Comparison of ENCODE assay signal across 15 cellular contexts in genomic region chr6:73738367-73739028, GRCh38. TPM values are rescaled to one million over a fixed set of nuclear protein-coding genes. Genes with fewer than 3 reads are reported as not detected.
A peak's percentile ranks its signal among the peaks of the same experiment; 100 is the strongest.
DNase-seq lines count a peak whose midpoint lies in the region; ATAC-seq and TF ChIP-seq lines count a peak whose summit lies in the region.
"Had no signal": no experiment of that assay in that cellular context is flagged by ENCODE, and none has a peak within 500 bp of the region (broad histone marks: within the 10 kb centered on the region; RNA-seq: fewer than 3 reads in every experiment).

No MANE protein-coding gene starts in this region.

- H3F3A ChIP-seq in PC-3 (ENCODE audit: low read length, unreplicated experiment), result no peaks in the 10 kb centered on the region

- no peak overlapping the region for H3K4ac ChIP-seq in mesenchymal stem cell (ENCODE audit: low read depth in 1 of 2, low read length in 2 of 2)

- no peak overlapping the region for H3K27ac Mint-ChIP-seq in activated T-cell treated with anti-CD3 and anti-CD28 coated beads, Interleukin-2, amount 50 U/mL, for 72 hours
- H3K27ac Mint-ChIP-seq: CD4-positive, alpha-beta memory T cell; GM23338 had no signal

- H3K27me3 Mint-ChIP-seq in activated T-cell treated with anti-CD3 and anti-CD28 coated beads, Interleukin-2, amount 50 U/mL, for 72 hours (ENCODE audit: low read depth), result no peaks in the 10 kb centered on the region

- no peak overlapping the region for H3K4me2 ChIP-seq in PC-3 (ENCODE audit: low read length)
- H3K4me2 ChIP-seq in mesenchymal stem cell (ENCODE audit: low read length, poor library complexity, severe bottlenecking), result no peak overlapping the region
- H3K4me2 ChIP-seq: GM23338 had no signal

- CTCF ChIA-PET in PC-3 (lab: Charles Lee), result interaction anchor here (0.6 kb wide), 2 partner anchors 146 to 1472 kb away, joined by 3 to 6 read pairs; no protein-coding TSS in a partner anchor

- no peak overlapping the region for H2BK120ac ChIP-seq in mesenchymal stem cell (ENCODE audit: low read depth, low read length)

- no peak for TF ChIP-seq CTCF in AG10803 (conservative IDR thresholded peaks at IDR 0.05; ENCODE audit: low read length)
- TF ChIP-seq CTCF in PC-3 (conservative IDR thresholded peaks at IDR 0.05; ENCODE audit: low read depth, low read length), result no peak

- H3K79me2 ChIP-seq in PC-3 (ENCODE audit: low read length), result no peaks in the 10 kb centered on the region

- H3K18ac ChIP-seq in mesenchymal stem cell (ENCODE audit: low read depth in 1 of 2, low read length in 2 of 2), result no peak overlapping the region

- ATAC-seq in PC-3 (peak; percentile 37), GM21447 (IDR thresholded peaks at IDR 0.05; ENCODE audit: unreplicated experiment) (no peak)
- no peak for ATAC-seq in activated T-cell treated with anti-CD3 and anti-CD28 coated beads, Interleukin-2, amount 50 U/mL, for 72 hours (replicated peaks in 1 of 2)

- no peak overlapping the region for H4K91ac ChIP-seq in mesenchymal stem cell (ENCODE audit: low read length)

- H3K27me3 ChIP-seq in PC-3 (ENCODE audit: low read length), result no peaks in the 10 kb centered on the region
- no peaks in the 10 kb centered on the region for H3K27me3 ChIP-seq in mesenchymal stem cell (ENCODE audit: control insufficient read depth in 1 of 2, insufficient read depth in 1 of 2, low read length in 2 of 2)
- H3K27me3 ChIP-seq: BE2C had no signal

- no peak overlapping the region for H2BK12ac ChIP-seq in mesenchymal stem cell (ENCODE audit: low read length in 2 of 2)

- H3K4me3 Mint-ChIP-seq in activated T-cell treated with anti-CD3 and anti-CD28 coated beads, Interleukin-2, amount 50 U/mL, for 72 hours, result no peak overlapping the region
- H3K4me3 Mint-ChIP-seq: CD4-positive, alpha-beta memory T cell; GM23338 had no signal

- DNase-seq in AG10803 (ENCODE audit: low read depth) (peak; percentile 26), PC-3 (peak; percentile 13), astrocyte of the hippocampus (ENCODE audit: low read depth, low spot score) (peak; percentile 7), mesenchymal stem cell (no peak), iPS-NIHi7 (ENCODE audit: extremely low spot score) (no peak)
- DNase-seq in stimulated activated naive CD4-positive, alpha-beta T cell (lab: John Stamatoyannopoulos, UW), result no peak
- no peak for DNase-seq in activated T-cell treated with anti-CD3 and anti-CD28 coated beads, Interleukin-2, amount 50 U/mL, for 72 hours
- DNase-seq: BE2C, DMS79 had no signal

- WGBS in mesenchymal stem cell, result 86% methylated on average over 5 of the region's 5 CpGs

- no peaks in the 10 kb centered on the region for H3K9me3 Mint-ChIP-seq in activated T-cell treated with anti-CD3 and anti-CD28 coated beads, Interleukin-2, amount 50 U/mL, for 72 hours
- H3K9me3 Mint-ChIP-seq: CD4-positive, alpha-beta memory T cell; GM23338 had no signal

- BruUV-seq in PC-3 (replicated peaks; lab: Mats Ljungman, UMichigan), result no TSS peak

- peak overlapping the region; percentile 33 for H2AK5ac ChIP-seq in mesenchymal stem cell (ENCODE audit: low read length, severe bottlenecking)

- no peak overlapping the region for H3K14ac ChIP-seq in mesenchymal stem cell (ENCODE audit: low read length in 2 of 2)

- H3K27ac ChIP-seq in PC-3 (ENCODE audit: low read length) (no peak overlapping the region), mesenchymal stem cell (ENCODE audit: low read length, poor library complexity, severe bottlenecking) (no peak overlapping the region)
- H3K27ac ChIP-seq: C4-2B, HL-60 had no signal

- H4K8ac ChIP-seq in mesenchymal stem cell (ENCODE audit: low read length), result peak overlapping the region; percentile 27

- H3K9ac ChIP-seq in PC-3 (ENCODE audit: low read length), result no peak overlapping the region
- H3K9ac ChIP-seq in mesenchymal stem cell (ENCODE audit: low read length), result no peak overlapping the region

- H3K9me2 ChIP-seq in PC-3 (replicated peaks; ENCODE audit: low read length), result no peaks in the 10 kb centered on the region

- peaks cover 0 to 2% of the 10 kb centered on the region in 2 donors for H3K36me3 Mint-ChIP-seq in activated T-cell treated with anti-CD3 and anti-CD28 coated beads, Interleukin-2, amount 50 U/mL, for 72 hours (ENCODE audit: insufficient read depth in 2 of 2)
- H3K36me3 Mint-ChIP-seq: CD4-positive, alpha-beta memory T cell had no signal

- intact Hi-C loops in PC-3 (cut with micrococcal nuclease), result loop anchor here (1.0 to 5.0 kb wide), 3 partner anchors 117 to 1469 kb away; partner anchors contain the start of gene COL12A1

- H4K20me1 ChIP-seq in PC-3 (ENCODE audit: low read length), result no peaks in the 10 kb centered on the region

- H3K4me3 ChIP-seq in AG10803 (ENCODE audit: low read length) (no peak overlapping the region), PC-3 (ENCODE audit: low read length) (no peak overlapping the region), mesenchymal stem cell (ENCODE audit: insufficient read depth in 1 of 2, low read depth in 1 of 2, low read length in 2 of 2) (no peak overlapping the region)
- H3K4me3 ChIP-seq: GM12878, GM23338 had no signal

- no peak overlapping the region for H2BK15ac ChIP-seq in mesenchymal stem cell (ENCODE audit: low read depth, poor library complexity, severe bottlenecking)

- H3K36me3 ChIP-seq in PC-3 (ENCODE audit: low read depth, low read length) (0 out of 2 replicates have a peak, but pooled peaks cover 3% of the 10 kb centered on the region), mesenchymal stem cell (ENCODE audit: control insufficient read depth in 1 of 2, insufficient read depth in 2 of 2, low read depth in 1 of 2, low read length in 2 of 2) (peaks cover 4 to 80% of the 10 kb centered on the region in 2 experiments)
- H3K36me3 ChIP-seq: BE2C had no signal

- no peak overlapping the region for H3K23ac ChIP-seq in mesenchymal stem cell (ENCODE audit: low read length in 2 of 2)

- H3K79me1 ChIP-seq in mesenchymal stem cell (replicated peaks; ENCODE audit: low read length, poor library complexity, severe bottlenecking), result peaks cover 16% of the 10 kb centered on the region

- no peak overlapping the region for H2BK5ac ChIP-seq in mesenchymal stem cell (ENCODE audit: low read depth, low read length, poor library complexity, severe bottlenecking)

- H3K4me1 ChIP-seq in PC-3 (ENCODE audit: insufficient read depth, low read length) (0 out of 2 replicates have a peak, but pooled peaks cover 6% of the 10 kb centered on the region), mesenchymal stem cell (ENCODE audit: control insufficient read depth, insufficient read depth, low read depth, low read length) (no peaks in the 10 kb centered on the region)
- H3K4me1 ChIP-seq: BE2C had no signal

- H3K4me1 Mint-ChIP-seq in activated T-cell treated with anti-CD3 and anti-CD28 coated beads, Interleukin-2, amount 50 U/mL, for 72 hours (ENCODE audit: low read depth), result peaks cover under 1% of the 10 kb centered on the region
- H3K4me1 Mint-ChIP-seq: CD4-positive, alpha-beta memory T cell had no signal

- H2AFZ ChIP-seq in PC-3 (ENCODE audit: low read length), result no peak overlapping the region
- H2AFZ ChIP-seq in mesenchymal stem cell (ENCODE audit: low read depth, low read length), result no peak overlapping the region
- H2AFZ ChIP-seq: GM23338 had no signal

- no peaks in the 10 kb centered on the region for H3K9me3 ChIP-seq in PC-3 (ENCODE audit: low read length)
- no peaks in the 10 kb centered on the region for H3K9me3 ChIP-seq in mesenchymal stem cell (ENCODE audit: control insufficient read depth, low read length)
- H3K9me3 ChIP-seq: BE2C had no signal

- POLR2A ChIA-PET in PC-3 (lab: Charles Lee; ENCODE audit: unreplicated experiment), result no interaction called here

RNA-seq across cellular contexts. Expression of gene CD109, which starts 42.5 kb away (rescaled TPM):
- 16.8 and 19.1 TPM in 2 replicates for total RNA-seq in PC-3 (2014; rRNA removed)
- 33.3 TPM for polyA plus RNA-seq in mesenchymal stem cell (2013, experiment 1 of 2)
- polyA plus RNA-seq in mesenchymal stem cell (2013, experiment 2 of 2), result 33.8 TPM
- 10 to 100 TPM; 14.9 to 21.6 TPM for total RNA-seq in activated T-cell treated with anti-CD3 and anti-CD28 coated beads, Interleukin-2, amount 50 U/mL, for 72 hours

Comparison
In these comparisons a context has a peak if more than half of its experiments do, and no peak if none do; other contexts are left out.
1. DNase-seq: peak in AG10803 (single experiment), PC-3 (single experiment) and astrocyte of the hippocampus (single experiment); none in mesenchymal stem cell (single experiment), stimulated activated naive CD4-positive, alpha-beta T cell (0 of 6), iPS-NIHi7 (single experiment) and activated T-cell treated with anti-CD3 and anti-CD28 coated beads, Interleukin-2, amount 50 U/mL, for 72 hours (0 of 2).